In the genomic region with DNA sequence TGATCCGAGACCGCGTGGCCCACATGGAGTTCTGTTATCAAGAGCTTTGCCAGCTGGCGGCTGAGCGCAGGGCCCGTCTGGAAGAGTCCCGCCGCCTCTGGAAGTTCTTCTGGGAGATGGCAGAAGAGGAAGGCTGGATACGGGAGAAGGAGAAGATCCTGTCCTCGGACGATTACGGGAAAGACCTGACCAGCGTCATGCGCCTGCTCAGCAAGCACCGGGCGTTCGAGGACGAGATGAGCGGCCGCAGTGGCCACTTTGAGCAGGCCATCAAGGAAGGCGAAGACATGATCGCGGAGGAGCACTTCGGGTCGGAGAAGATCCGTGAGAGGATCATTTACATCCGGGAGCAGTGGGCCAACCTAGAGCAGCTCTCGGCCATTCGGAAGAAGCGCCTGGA, we compare ENCODE assay signal across 20 cellular contexts.
DNase-seq lines count a peak whose midpoint lies in the region; ATAC-seq, FAIRE-seq and TF ChIP-seq lines count a peak whose summit lies in the region.
"Had no signal": no experiment of that assay in that cellular context is flagged by ENCODE, and none has a peak within 500 bp of the region (broad histone marks: within the 10 kb centered on the region; RNA-seq: fewer than 3 reads in every experiment).

No MANE protein-coding gene starts in this region.

- peaks cover 25% of the 10 kb centered on the region for H3K4me1 Mint-ChIP-seq in activated naive CD4-positive, alpha-beta T cell treated with anti-CD3 and anti-CD28 coated beads, Interleukin-2, amount 50 U/mL, for 24 hours
- peaks cover 23% of the 10 kb centered on the region for H3K4me1 Mint-ChIP-seq in activated T-helper 1 cell treated with anti-CD3 and anti-CD28 coated beads, Interleukin-12 subunit alpha, Interleukin-12 subunit beta, Interleukin-2, Interleukin-4 antibody, amounts not matched to agents 30 ng/mL and 10 ng/mL and 1 ng/mL, durations not matched to agents 14 hours and 24 hours and 36 hours (ENCODE audit: low read depth)
- no peaks in the 10 kb centered on the region for H3K4me1 Mint-ChIP-seq in type B pancreatic cell (ENCODE audit: unreplicated experiment)

- 97% methylated on average over 30 of the region's 30 CpGs for WGBS in HepG2 (ENCODE audit: low lambda C conversion rate)

- no peak for TF ChIP-seq RAD21 in HepG2 (CRISPR knock-in tag; IDR thresholded peaks at IDR 0.05)

- peaks cover 16% of the 10 kb centered on the region for H3K36me3 Mint-ChIP-seq in activated naive CD4-positive, alpha-beta T cell treated with anti-CD3 and anti-CD28 coated beads, Interleukin-2, amount 50 U/mL, for 24 hours
- H3K36me3 Mint-ChIP-seq in activated T-helper 1 cell treated with anti-CD3 and anti-CD28 coated beads, Interleukin-12 subunit alpha, Interleukin-12 subunit beta, Interleukin-2, Interleukin-4 antibody, amounts not matched to agents 30 ng/mL and 10 ng/mL and 1 ng/mL, durations not matched to agents 14 hours and 24 hours and 36 hours (ENCODE audit: low read depth) = peaks cover 68% of the 10 kb centered on the region
- H3K36me3 Mint-ChIP-seq in type B pancreatic cell = peaks cover 61% of the 10 kb centered on the region

- peaks cover 23% of the 10 kb centered on the region for H3K79me2 ChIP-seq in HepG2 (ENCODE audit: insufficient read depth, low read length)

- CTCF ChIA-PET in HepG2 (lab: Yijun Ruan, JAX; ENCODE audit: low intra/inter-chr PET ratio, low total read pairs) = no interaction called here

- no peak overlapping the region for H3K4me2 ChIP-seq in HepG2 (ENCODE audit: low read depth, low read length)
- H3K4me2 ChIP-seq: SK-N-SH had no signal

- no peaks in the 10 kb centered on the region for H3K27me3 Mint-ChIP-seq in activated naive CD4-positive, alpha-beta T cell treated with anti-CD3 and anti-CD28 coated beads, Interleukin-2, amount 50 U/mL, for 24 hours
- no peaks in the 10 kb centered on the region for H3K27me3 Mint-ChIP-seq in activated T-helper 1 cell treated with anti-CD3 and anti-CD28 coated beads, Interleukin-12 subunit alpha, Interleukin-12 subunit beta, Interleukin-2, Interleukin-4 antibody, amounts not matched to agents 30 ng/mL and 10 ng/mL and 1 ng/mL, durations not matched to agents 14 hours and 24 hours and 36 hours (ENCODE audit: insufficient read depth)
- no peaks in the 10 kb centered on the region for H3K27me3 Mint-ChIP-seq in type B pancreatic cell

- H3K27ac Mint-ChIP-seq in activated naive CD4-positive, alpha-beta T cell treated with anti-CD3 and anti-CD28 coated beads, Interleukin-2, amount 50 U/mL, for 24 hours = peak overlapping the region; percentile 90
- peak overlapping the region; percentile 61 for H3K27ac Mint-ChIP-seq in activated T-helper 1 cell treated with anti-CD3 and anti-CD28 coated beads, Interleukin-12 subunit alpha, Interleukin-12 subunit beta, Interleukin-2, Interleukin-4 antibody, amounts not matched to agents 30 ng/mL and 10 ng/mL and 1 ng/mL, durations not matched to agents 14 hours and 24 hours and 36 hours
- H3K27ac Mint-ChIP-seq in type B pancreatic cell = peak overlapping the region; percentile 61

- TF ChIP-seq EP300 in HepG2 (IDR thresholded peaks at IDR 0.05; ENCODE audit: low read depth in 2 of 2, low read length in 2 of 2) (no peak), HepG2 (CRISPR knock-in tag; IDR thresholded peaks at IDR 0.05; ENCODE audit: borderline replicate concordance) (no peak)

- H3K27ac ChIP-seq in HepG2 (ENCODE audit: extremely low read length, insufficient read depth, low read length) = no peak overlapping the region
- H3K27ac ChIP-seq: esophagus squamous epithelium had no signal

- in situ Hi-C loops in HepG2 (cut with HindIII; ENCODE audit: extremely low pct_ligation_motif_present, low pct_unique_long_range_greater_than_20kb) = no loop called here

- ATAC-seq in HepG2 (no peak; the same call in 2 of the 3 replicates), HG02759 (IDR thresholded peaks at IDR 0.05; ENCODE audit: unreplicated experiment) (no peak)

- peaks cover 77 to 97% of the 10 kb centered on the region in 2 experiments for H3K36me3 ChIP-seq in HepG2 (replicated peaks in 1 of 2; ENCODE audit: control insufficient read depth in 1 of 2, insufficient read depth in 2 of 2, low read length in 2 of 2)

- peaks cover 32% of the 10 kb centered on the region for H3K4me1 ChIP-seq in HepG2 (ENCODE audit: insufficient read depth, low read length)

- H3K4me3 ChIP-seq in HepG2 (replicated peaks in 1 of 3; ENCODE audit: insufficient read depth in 1 of 3, low read depth in 2 of 3, low read length in 3 of 3) = no peak overlapping the region
- H3K4me3 ChIP-seq: A549, esophagus squamous epithelium, stomach had no signal

- no peak for TF ChIP-seq POLR2A in HepG2 (IDR thresholded peaks at IDR 0.05; ENCODE audit: insufficient read depth in 1 of 2, low read depth in 2 of 2, low read length in 2 of 2)

- no peaks in the 10 kb centered on the region for H3K27me3 ChIP-seq in HepG2 (ENCODE audit: control insufficient read depth in 1 of 2, insufficient read depth in 2 of 2, low read length in 2 of 2)
- H3K27me3 ChIP-seq: esophagus squamous epithelium, stomach had no signal

- FAIRE-seq in HepG2 (lab: Jason Lieb, UNC) = no peak
- FAIRE-seq: A549, GM18507 had no signal

- intact Hi-C loops in activated T-helper 1 cell treated with anti-CD3 and anti-CD28 coated beads, Interleukin-12 subunit alpha, Interleukin-12 subunit beta, Interleukin-2, Interleukin-4 antibody, amounts not matched to agents 30 ng/mL and 10 ng/mL and 1 ng/mL, durations not matched to agents 14 hours and 24 hours and 36 hours (cut with micrococcal nuclease) = no loop called here
- intact Hi-C loops in HepG2 (cut with micrococcal nuclease; ENCODE audit: unreplicated experiment) = no loop called here

- no peak for DNase-seq in activated naive CD4-positive, alpha-beta T cell treated with anti-CD3 and anti-CD28 coated beads, Interleukin-2, amount 50 U/mL, for 16 hours
- DNase-seq in activated T-helper 1 cell treated with anti-CD3 and anti-CD28 coated beads, Interleukin-12 subunit alpha, Interleukin-12 subunit beta, Interleukin-2, Interleukin-4 antibody, amounts not matched to agents 30 ng/mL and 10 ng/mL and 1 ng/mL, durations not matched to agents 14 hours and 24 hours and 36 hours (ENCODE audit: low spot score) = no peak
- DNase-seq in HepG2 (ENCODE audit: low spot score) = no peak
- DNase-seq in type B pancreatic cell (ENCODE audit: extremely low spot score, unreplicated experiment) = no peak
- DNase-seq in NCI-H524 (lab: John Stamatoyannopoulos, UW) = no peak
- DNase-seq in DMS 273 treated with DMSO at 0.1 percent for 48 hours (lab: John Stamatoyannopoulos, UW) = no peak
- DNase-seq: amniotic stem cell; effector CD8-positive, alpha-beta T cell; esophagus squamous epithelium; NCI-H1105 treated with DMSO at 0.1 percent for 48 hours; NCI-H2081; NCI-H446 treated with DMSO at 0.1 percent for 48 hours; NK-92 treated with Interleukin-12 subunit alpha and Interleukin-12 subunit beta, amount 100 ng/mL, for 24 hours; SK-N-SH; stomach had no signal

- H3K9ac ChIP-seq in HepG2 (ENCODE audit: insufficient read depth, low read depth, low read length) = no peak overlapping the region
- H3K9ac ChIP-seq: SK-N-SH had no signal

- H4K20me1 ChIP-seq in HepG2 (ENCODE audit: insufficient read depth, low read length) = peaks cover 21% of the 10 kb centered on the region

- no peak overlapping the region for H2AFZ ChIP-seq in HepG2 (ENCODE audit: low read length)

- no peaks in the 10 kb centered on the region for H3K9me3 Mint-ChIP-seq in activated naive CD4-positive, alpha-beta T cell treated with anti-CD3 and anti-CD28 coated beads, Interleukin-2, amount 50 U/mL, for 24 hours
- no peaks in the 10 kb centered on the region for H3K9me3 Mint-ChIP-seq in activated T-helper 1 cell treated with anti-CD3 and anti-CD28 coated beads, Interleukin-12 subunit alpha, Interleukin-12 subunit beta, Interleukin-2, Interleukin-4 antibody, amounts not matched to agents 30 ng/mL and 10 ng/mL and 1 ng/mL, durations not matched to agents 14 hours and 24 hours and 36 hours
- H3K9me3 Mint-ChIP-seq in type B pancreatic cell = no peaks in the 10 kb centered on the region
- H3K9me3 Mint-ChIP-seq: nephron had no signal

- H3K4me3 Mint-ChIP-seq in activated naive CD4-positive, alpha-beta T cell treated with anti-CD3 and anti-CD28 coated beads, Interleukin-2, amount 50 U/mL, for 24 hours = no peak overlapping the region
- H3K4me3 Mint-ChIP-seq in activated T-helper 1 cell treated with anti-CD3 and anti-CD28 coated beads, Interleukin-12 subunit alpha, Interleukin-12 subunit beta, Interleukin-2, Interleukin-4 antibody, amounts not matched to agents 30 ng/mL and 10 ng/mL and 1 ng/mL, durations not matched to agents 14 hours and 24 hours and 36 hours = no peak overlapping the region
- no peak overlapping the region for H3K4me3 Mint-ChIP-seq in type B pancreatic cell
- H3K4me3 Mint-ChIP-seq: nephron had no signal

- BruUV-seq in HepG2 (replicated peaks; lab: Mats Ljungman, UMichigan) = no TSS peak

- no peaks in the 10 kb centered on the region for H3K9me3 ChIP-seq in HepG2 (ENCODE audit: low read length)
- H3K9me3 ChIP-seq: A549, esophagus squamous epithelium, SK-N-SH, stomach had no signal

- no peak for TF ChIP-seq CTCF in HepG2 (CRISPR knock-in tag; IDR thresholded peaks at IDR 0.05)
- no peak for TF ChIP-seq CTCF in type B pancreatic cell (conservative IDR thresholded peaks at IDR 0.05)

- POLR2A ChIA-PET in HepG2 (lab: Yijun Ruan, JAX) = interaction anchor here (3.3 kb wide), 1 partner anchor 10 kb away, joined by 20 read pairs; no protein-coding TSS in a partner anchor

TF ChIP-seq in HepG2, 621 proteins besides CTCF, POLR2A, EP300 and RAD21 (continues in another document):
- no peak for TF ChIP-seq MYNN (CRISPR knock-in tag; IDR thresholded peaks at IDR 0.05; ENCODE audit: low read depth)
- 0 out of 2 replicates have a peak, but pooled peaks have one; percentile 20 for TF ChIP-seq HOXA9 (CRISPR knock-in tag; IDR thresholded peaks at IDR 0.05; ENCODE audit: borderline replicate concordance)
- no peak for TF ChIP-seq GZF1 (CRISPR knock-in tag; IDR thresholded peaks at IDR 0.05)
- no peak for TF ChIP-seq ZNF644 (CRISPR knock-in tag; IDR thresholded peaks at IDR 0.05; ENCODE audit: low read depth)
- TF ChIP-seq GPN1 (CRISPR knock-in tag; IDR thresholded peaks at IDR 0.05; ENCODE audit: borderline replicate concordance) = no peak
- no peak for TF ChIP-seq ZIK1 (CRISPR knock-in tag; IDR thresholded peaks at IDR 0.05; ENCODE audit: borderline replicate concordance, low read depth)
- peak; percentile 70 for TF ChIP-seq AGO2 (optimal IDR thresholded peaks at IDR 0.05; ENCODE audit: low read depth, low read length)
- no peak for TF ChIP-seq ZNF563 (CRISPR knock-in tag; IDR thresholded peaks at IDR 0.05)
- no peak for TF ChIP-seq GTF3A (CRISPR knock-in tag; conservative IDR thresholded peaks at IDR 0.05)
- no peak for TF ChIP-seq SRY (CRISPR knock-in tag; IDR thresholded peaks at IDR 0.05)
